In the genomic region with DNA sequence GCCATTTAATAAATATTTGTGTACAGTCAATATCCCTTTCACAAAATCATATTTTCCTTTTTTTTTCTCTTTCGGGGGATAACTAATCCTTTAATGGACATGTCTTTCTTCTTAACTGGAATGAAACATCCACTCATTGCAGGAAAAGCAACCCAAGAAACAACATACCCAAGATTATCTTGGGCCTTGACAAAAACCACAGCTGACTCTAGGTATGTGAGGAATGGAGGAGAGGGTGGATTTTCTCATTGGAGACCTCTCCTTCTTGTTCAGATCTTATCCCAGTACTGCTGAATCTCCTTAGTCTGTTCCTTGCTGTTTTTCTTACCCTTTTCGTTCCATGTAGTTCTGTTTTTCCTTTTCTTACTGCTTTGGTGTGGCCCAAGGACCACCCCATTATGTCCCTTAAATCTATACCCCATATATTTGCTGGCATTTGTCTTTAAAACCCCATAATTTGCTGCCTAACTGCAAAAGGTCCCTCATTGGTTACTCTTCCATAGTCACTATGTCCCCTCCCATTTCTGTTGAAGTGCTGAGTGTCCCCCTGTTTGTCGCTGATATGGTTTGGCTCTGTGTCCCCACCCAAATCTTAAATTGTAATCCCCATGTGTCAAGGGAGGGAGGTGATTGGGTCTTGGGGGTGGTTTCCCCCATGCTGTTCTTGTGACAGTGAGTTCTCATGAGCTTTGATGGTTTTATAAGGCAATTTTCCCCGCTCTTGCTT, we compare ENCODE assay signal across 29 cellular contexts. TPM values are rescaled to one million over a fixed set of nuclear protein-coding genes. Genes with fewer than 3 reads are reported as not detected.
A peak's percentile ranks its signal among the peaks of the same experiment; 100 is the strongest.
DNase-seq lines count a peak whose midpoint lies in the region; ATAC-seq and TF ChIP-seq lines count a peak whose summit lies in the region.
"Had no signal": no experiment of that assay in that cellular context is flagged by ENCODE, and none has a peak within 500 bp of the region (broad histone marks: within the 10 kb centered on the region; RNA-seq: fewer than 3 reads in every experiment).

No MANE protein-coding gene starts in this region.

- H3K4me3 ChIP-seq in fibroblast of pulmonary artery (replicated peaks; ENCODE audit: low read depth, low read length): no peak overlapping the region
- no peak overlapping the region for H3K4me3 ChIP-seq in PC-3 (ENCODE audit: low read length)
- H3K4me3 ChIP-seq: cardiac muscle cell, GM23338, heart left ventricle, Peyer's patch, thoracic aorta, vagina had no signal

- H3K36me3 ChIP-seq in PC-3 (ENCODE audit: low read depth, low read length): no peaks in the 10 kb centered on the region
- H3K36me3 ChIP-seq: cardiac muscle cell, heart left ventricle, Peyer's patch, thoracic aorta, vagina had no signal

- H3F3A ChIP-seq in PC-3 (ENCODE audit: low read length, unreplicated experiment): no peaks in the 10 kb centered on the region

- H3K9me3 Mint-ChIP-seq in osteocyte (ENCODE audit: unreplicated experiment): peaks cover 5% of the 10 kb centered on the region
- peaks cover 2% of the 10 kb centered on the region for H3K9me3 Mint-ChIP-seq in activated T-cell treated with anti-CD3 and anti-CD28 coated beads, Interleukin-2, amount 50 U/mL, for 24 hours
- H3K9me3 Mint-ChIP-seq: dendritic cell treated with granulocyte-macrophage colony-stimulating factor and Interleukin-4, amounts not matched to agents 40 ng/mL and 50 ng/mL, for 4 days; GM23338; nephron had no signal

- H3K27me3 Mint-ChIP-seq in osteocyte (ENCODE audit: unreplicated experiment): no peaks in the 10 kb centered on the region
- H3K27me3 Mint-ChIP-seq in activated T-cell treated with anti-CD3 and anti-CD28 coated beads, Interleukin-2, amount 50 U/mL, for 24 hours: peaks cover 41% of the 10 kb centered on the region
- H3K27me3 Mint-ChIP-seq: dendritic cell treated with granulocyte-macrophage colony-stimulating factor and Interleukin-4, amounts not matched to agents 40 ng/mL and 50 ng/mL, for 4 days; memory B cell had no signal

- no peak overlapping the region for H3K27ac ChIP-seq in PC-3 (ENCODE audit: low read length)
- H3K27ac ChIP-seq: cardiac muscle cell, heart left ventricle, Peyer's patch, thoracic aorta, vagina had no signal

- DNase-seq in GM03348 (ENCODE audit: low spot score) (peak; percentile 63), fibroblast of pulmonary artery (ENCODE audit: low read depth) (peak; percentile 39), osteocyte (ENCODE audit: extremely low spot score, unreplicated experiment) (no peak), T-helper 1 cell (no peak), PC-3 (no peak)
- no peak for DNase-seq in activated T-cell treated with anti-CD3 and anti-CD28 coated beads, Interleukin-2, amount 50 U/mL, for 24 hours
- DNase-seq: activated CD4-positive, alpha-beta T cell treated with anti-CD3 and anti-CD28 coated beads for 36 hours; activated T-cell treated with anti-CD3 and anti-CD28 coated beads, Interleukin-2, amount 50 U/mL, for 1 hour; CD4-positive, CD25-positive, alpha-beta regulatory T cell; heart left ventricle; left colon; NCI-H146; NCI-H524; NK-92 treated with Interleukin-12 subunit alpha and Interleukin-12 subunit beta, amount 100 ng/mL, for 24 hours; Peyer's patch; right cardiac atrium; stimulated activated CD4-positive, alpha-beta T cell treated with anti-CD3 and anti-CD28 coated beads, Interleukin-12 subunit alpha, Interleukin-12 subunit beta, amount 100 ng/mL, for 4 hours; stimulated activated CD4-positive, alpha-beta T cell treated with anti-CD3 and anti-CD28 coated beads, Interleukin-4, amount 100 ng/mL, for 24 hours; stimulated activated naive CD4-positive, alpha-beta T cell had no signal

- TF ChIP-seq CTCF in fibroblast of pulmonary artery (IDR thresholded peaks at IDR 0.05; ENCODE audit: low read length, missing control alignments) (no peak), osteocyte (IDR thresholded peaks at IDR 0.05) (no peak), PC-3 (conservative IDR thresholded peaks at IDR 0.05; ENCODE audit: low read depth, low read length) (no peak)

- H3K4me3 Mint-ChIP-seq in osteocyte (ENCODE audit: unreplicated experiment): no peak overlapping the region
- H3K4me3 Mint-ChIP-seq in activated T-cell treated with anti-CD3 and anti-CD28 coated beads, Interleukin-2, amount 50 U/mL, for 24 hours: no peak overlapping the region
- H3K4me3 Mint-ChIP-seq: activated CD4-positive, alpha-beta T cell treated with anti-CD3 and anti-CD28 coated beads for 36 hours; CD4-positive, CD25-positive, alpha-beta regulatory T cell; dendritic cell treated with granulocyte-macrophage colony-stimulating factor and Interleukin-4, amounts not matched to agents 40 ng/mL and 50 ng/mL, for 4 days; GM23338; memory B cell; nephron; T-helper 1 cell treated with Interleukin-12 subunit alpha and Interleukin-12 subunit beta and Interleukin-4 antibody, amounts not matched to agents 30 μg/mL and 1 μg/mL, for 36 hours had no signal

- ATAC-seq in SK-N-SH treated with all-trans-retinoic acid at 6 μM for 48 hours (peak; percentile 76), HG02973 (IDR thresholded peaks at IDR 0.05; ENCODE audit: unreplicated experiment) (no peak), PC-3 (no peak)
- ATAC-seq: activated CD4-positive, alpha-beta T cell treated with anti-CD3 and anti-CD28 coated beads for 36 hours; GM23338; heart left ventricle; left colon; right cardiac atrium had no signal

- peak overlapping the region; percentile 45 for H3K27ac Mint-ChIP-seq in osteocyte (ENCODE audit: unreplicated experiment)
- H3K27ac Mint-ChIP-seq in activated T-cell treated with anti-CD3 and anti-CD28 coated beads, Interleukin-2, amount 50 U/mL, for 24 hours: no peak overlapping the region
- H3K27ac Mint-ChIP-seq: activated CD4-positive, alpha-beta T cell treated with anti-CD3 and anti-CD28 coated beads for 36 hours; CD4-positive, CD25-positive, alpha-beta regulatory T cell; dendritic cell treated with granulocyte-macrophage colony-stimulating factor and Interleukin-4, amounts not matched to agents 40 ng/mL and 50 ng/mL, for 4 days; GM23338; memory B cell; nephron; T-helper 1 cell treated with Interleukin-12 subunit alpha and Interleukin-12 subunit beta and Interleukin-4 antibody, amounts not matched to agents 30 μg/mL and 1 μg/mL, for 36 hours had no signal

- BruUV-seq in PC-3 (replicated peaks; lab: Mats Ljungman, UMichigan): no TSS peak

- no peaks in the 10 kb centered on the region for H3K4me1 ChIP-seq in PC-3 (ENCODE audit: insufficient read depth, low read length)
- H3K4me1 ChIP-seq: heart left ventricle, Peyer's patch, vagina had no signal

- CTCF ChIA-PET in PC-3 (lab: Charles Lee): no interaction called here

- no peak overlapping the region for H2AFZ ChIP-seq in PC-3 (ENCODE audit: low read length)
- H2AFZ ChIP-seq: GM23338 had no signal

- H3K4me1 Mint-ChIP-seq in osteocyte (ENCODE audit: unreplicated experiment): peaks cover 21% of the 10 kb centered on the region
- H3K4me1 Mint-ChIP-seq in activated T-cell treated with anti-CD3 and anti-CD28 coated beads, Interleukin-2, amount 50 U/mL, for 24 hours (ENCODE audit: low read depth): peaks cover 18% of the 10 kb centered on the region
- H3K4me1 Mint-ChIP-seq: CD4-positive, CD25-positive, alpha-beta regulatory T cell; memory B cell; nephron had no signal

- H4K20me1 ChIP-seq in PC-3 (ENCODE audit: low read length): no peaks in the 10 kb centered on the region

- H3K9me2 ChIP-seq in PC-3 (replicated peaks; ENCODE audit: low read length): no peaks in the 10 kb centered on the region

- no peaks in the 10 kb centered on the region for H3K9me3 ChIP-seq in PC-3 (ENCODE audit: low read length)
- H3K9me3 ChIP-seq: heart left ventricle, Peyer's patch, thoracic aorta, vagina had no signal

- intact Hi-C loops in PC-3 (cut with micrococcal nuclease): no loop called here

- H3K27me3 ChIP-seq in PC-3 (ENCODE audit: low read length): no peaks in the 10 kb centered on the region
- H3K27me3 ChIP-seq: cardiac muscle cell, heart left ventricle, Peyer's patch, vagina had no signal

- H3K79me2 ChIP-seq in PC-3 (ENCODE audit: low read length): no peaks in the 10 kb centered on the region

- H3K4me2 ChIP-seq in PC-3 (ENCODE audit: low read length): no peak overlapping the region
- H3K4me2 ChIP-seq: GM23338 had no signal

- POLR2A ChIA-PET in PC-3 (lab: Charles Lee; ENCODE audit: unreplicated experiment): no interaction called here

- no peak overlapping the region for H3K9ac ChIP-seq in PC-3 (ENCODE audit: low read length)

- no peaks in the 10 kb centered on the region for H3K36me3 Mint-ChIP-seq in osteocyte (ENCODE audit: unreplicated experiment)
- no peaks in the 10 kb centered on the region for H3K36me3 Mint-ChIP-seq in activated T-cell treated with anti-CD3 and anti-CD28 coated beads, Interleukin-2, amount 50 U/mL, for 24 hours (ENCODE audit: low read depth)
- H3K36me3 Mint-ChIP-seq: CD4-positive, CD25-positive, alpha-beta regulatory T cell; memory B cell had no signal

TF ChIP-seq in SK-N-SH treated with all-trans-retinoic acid at 6 μM for 48 hours, 23 proteins besides CTCF, POLR2A, EP300 and RAD21 (continues in another document):
- TF ChIP-seq PPARA (CRISPR knock-in tag; IDR thresholded peaks at IDR 0.05; ENCODE audit: borderline replicate concordance) (no peak), TSHZ2 (CRISPR knock-in tag; IDR thresholded peaks at IDR 0.05) (no peak)

RNA-seq across cellular contexts. Expression of gene CDK6, which starts 6.8 kb away (rescaled TPM):
- total RNA-seq in osteocyte: 52.3 and 53.6 TPM in 2 replicates
- 38.4 and 38.7 TPM in 2 replicates for total RNA-seq in PC-3 (2014; rRNA removed)

Comparison
In these comparisons a context has a peak if more than half of its experiments do, and no peak if none do; other contexts are left out.
1. DNase-seq: peak in GM03348 (single experiment) and fibroblast of pulmonary artery (single experiment); none in osteocyte (single experiment), T-helper 1 cell (0 of 5), PC-3 (single experiment) and activated T-cell treated with anti-CD3 and anti-CD28 coated beads, Interleukin-2, amount 50 U/mL, for 24 hours (single experiment).